In the genomic region with DNA sequence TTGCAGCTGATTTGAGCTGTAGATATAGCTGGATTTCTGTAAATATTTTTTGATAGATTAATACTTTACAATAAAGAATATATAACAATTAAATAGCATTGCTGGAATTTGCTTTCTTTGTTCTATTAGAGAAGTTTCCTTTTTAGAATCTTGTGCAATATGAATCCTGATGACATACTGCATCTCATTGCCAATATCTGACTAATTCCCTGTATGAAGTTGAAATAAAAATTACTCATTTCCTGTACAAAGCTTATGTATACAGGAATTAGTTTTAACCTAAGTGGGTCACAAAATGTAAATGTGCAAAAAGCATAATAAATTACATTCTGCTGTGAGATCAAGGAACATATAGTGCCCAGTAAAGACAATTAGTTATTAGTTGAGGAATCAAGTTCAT, we compare ENCODE assay signal across 13 cellular contexts.
DNase-seq lines count a peak whose midpoint lies in the region; ATAC-seq and TF ChIP-seq lines count a peak whose summit lies in the region.
"Had no signal": no experiment of that assay in that cellular context is flagged by ENCODE, and none has a peak within 500 bp of the region (broad histone marks: within the 10 kb centered on the region; RNA-seq: fewer than 3 reads in every experiment).

No MANE protein-coding gene starts in this region.

- H3K4me3 ChIP-seq in AG04449 (ENCODE audit: low read depth, low read length) = no peak overlapping the region
- no peak overlapping the region for H3K4me3 ChIP-seq in HFF-Myc (replicated peaks; ENCODE audit: low read depth, low read length)
- no peak overlapping the region for H3K4me3 ChIP-seq in MG63
- H3K4me3 ChIP-seq: gastrocnemius medialis had no signal

- H3K36me3 ChIP-seq in MG63 = no peaks in the 10 kb centered on the region
- H3K36me3 ChIP-seq: gastrocnemius medialis had no signal

- no peak for ATAC-seq in GM18520 (IDR thresholded peaks at IDR 0.05; ENCODE audit: unreplicated experiment)
- ATAC-seq: activated T-cell treated with anti-CD3 and anti-CD28 coated beads, Interleukin-2, amount 50 U/mL, for 72 hours; gastrocnemius medialis had no signal

- no peaks in the 10 kb centered on the region for H3K9me3 ChIP-seq in MG63
- H3K9me3 ChIP-seq: gastrocnemius medialis had no signal

- TF ChIP-seq CTCF in AG04449 (IDR thresholded peaks at IDR 0.05; ENCODE audit: insufficient read depth, low read length, missing control alignments) (no peak), HFF-Myc (IDR thresholded peaks at IDR 0.05; ENCODE audit: low read depth, low read length, missing control alignments) (no peak)

- CTCF ChIA-PET in AG04449 (lab: Yijun Ruan, JAX) = interaction anchor here (1.6 kb wide), 1 partner anchor 33 kb away, joined by 3 read pairs; no protein-coding TSS in a partner anchor

- POLR2A ChIA-PET in AG04449 (lab: Yijun Ruan, JAX) = no interaction called here

- DNase-seq in AG04449 (ENCODE audit: low read depth, low spot score) (peak; percentile 44), HFF-Myc (ENCODE audit: extremely low read depth, low read depth) (peak; percentile 21), amniotic epithelial cell (ENCODE audit: low read depth) (peak; percentile 71), fibroblast of the conjunctiva (ENCODE audit: low read depth) (peak; percentile 67), anterior cingulate cortex (lab: John Stamatoyannopoulos, UW) (no peak), KG1 (lab: John Stamatoyannopoulos, UW) (no peak), MG63 (no peak)
- DNase-seq: activated CD4-positive, CD25-positive, alpha-beta regulatory T cell treated with anti-CD3 and anti-CD28 coated beads, Interleukin-2, amount 50 U/mL, for 72 hours; activated T-cell treated with anti-CD3 and anti-CD28 coated beads, Interleukin-2, amount 50 U/mL, for 72 hours; gastrocnemius medialis; NCI-H1436; NCI-H774 had no signal

- no peaks in the 10 kb centered on the region for H3K27me3 ChIP-seq in MG63
- H3K27me3 ChIP-seq: gastrocnemius medialis had no signal

Comparison
In these comparisons a context has a peak if more than half of its experiments do, and no peak if none do; other contexts are left out.
1. DNase-seq: peak in AG04449 (single experiment), HFF-Myc (single experiment), amniotic epithelial cell (single experiment) and fibroblast of the conjunctiva (single experiment); none in anterior cingulate cortex (0 of 58), KG1 (single experiment) and MG63 (single experiment).